Comparison of ENCODE assay signal across 1 cellular context in the genomic region with DNA sequence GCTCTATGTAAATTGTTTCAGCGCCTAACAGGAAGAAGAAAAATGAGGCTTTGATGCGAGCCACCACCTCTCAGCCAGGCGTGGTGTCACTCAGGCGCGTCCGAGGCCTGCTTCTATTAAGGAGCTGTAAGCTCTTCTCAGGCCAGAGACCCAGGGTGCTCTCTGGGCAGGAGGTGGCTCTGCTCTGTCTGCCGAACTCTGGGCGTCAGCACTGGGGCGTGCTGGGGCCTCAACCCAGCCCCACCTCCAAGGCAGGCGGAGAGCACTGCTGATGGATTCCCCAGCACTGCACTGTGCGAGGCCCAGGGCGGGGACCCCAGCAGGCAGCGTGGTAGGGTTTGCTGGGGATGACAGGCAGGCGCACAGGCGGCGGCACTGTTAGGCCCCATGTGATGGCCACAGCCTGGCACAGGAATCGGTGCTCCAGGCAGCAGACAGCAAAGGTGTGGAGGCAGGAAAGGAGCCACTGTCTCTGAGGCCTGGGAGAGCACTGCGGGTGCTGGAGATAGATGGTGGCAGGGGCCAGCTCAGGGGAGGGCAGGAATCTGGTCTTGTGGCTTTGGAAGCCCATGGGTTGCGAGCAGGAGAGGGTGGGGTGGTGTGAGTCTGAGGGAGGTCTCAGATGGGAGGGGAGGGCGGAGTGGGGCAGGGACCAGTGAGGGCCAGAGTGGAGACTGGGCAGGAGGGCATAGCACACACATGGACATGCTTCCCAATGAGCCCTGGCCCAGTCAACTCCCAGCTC.
TF ChIP-seq lines count a peak whose summit lies in the region.

No MANE protein-coding gene starts in this region.

TF ChIP-seq in GM23338, 12 proteins besides CTCF, POLR2A, EP300 and RAD21 (continued from another document):
- TF ChIP-seq, protein P1, sequence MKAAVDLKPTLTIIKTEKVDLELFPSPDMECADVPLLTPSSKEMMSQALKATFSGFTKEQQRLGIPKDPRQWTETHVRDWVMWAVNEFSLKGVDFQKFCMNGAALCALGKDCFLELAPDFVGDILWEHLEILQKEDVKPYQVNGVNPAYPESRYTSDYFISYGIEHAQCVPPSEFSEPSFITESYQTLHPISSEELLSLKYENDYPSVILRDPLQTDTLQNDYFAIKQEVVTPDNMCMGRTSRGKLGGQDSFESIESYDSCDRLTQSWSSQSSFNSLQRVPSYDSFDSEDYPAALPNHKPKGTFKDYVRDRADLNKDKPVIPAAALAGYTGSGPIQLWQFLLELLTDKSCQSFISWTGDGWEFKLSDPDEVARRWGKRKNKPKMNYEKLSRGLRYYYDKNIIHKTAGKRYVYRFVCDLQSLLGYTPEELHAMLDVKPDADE (IDR thresholded peaks at IDR 0.05): no peak
- no peak for TF ChIP-seq NANOG (IDR thresholded peaks at IDR 0.05; ENCODE audit: borderline replicate concordance)
